ENCODE assay signal across 35 cellular contexts in the genomic region with DNA sequence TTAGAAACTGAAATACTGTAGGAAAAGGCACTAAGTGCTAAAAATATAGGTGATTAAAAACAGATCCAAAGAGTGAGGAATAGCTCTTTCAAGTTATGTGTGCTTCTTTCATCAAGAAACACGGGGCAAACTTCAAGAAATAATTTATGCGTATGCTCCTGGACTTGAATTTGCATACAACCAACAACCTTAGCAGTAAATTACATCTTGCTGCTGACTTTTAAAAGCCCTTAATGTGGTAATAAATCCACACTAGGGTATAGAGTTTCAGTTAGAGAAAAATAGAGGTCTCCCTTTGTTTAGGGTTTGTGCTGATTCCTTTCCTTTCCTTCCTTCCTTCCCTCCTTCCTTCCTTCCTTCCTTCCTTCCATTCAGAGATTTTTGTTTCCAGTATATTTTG.
"Had no signal": no experiment of that assay in that cellular context is flagged by ENCODE, and none has a peak within 500 bp of the region (broad histone marks: within the 10 kb centered on the region; RNA-seq: fewer than 3 reads in every experiment).

No MANE protein-coding gene starts in this region.

- H3K4me1 Mint-ChIP-seq: activated CD4-positive, alpha-beta memory T cell treated with anti-CD3 and anti-CD28 coated beads, Interleukin-2, amount 10 ng/mL, durations not matched to agents 7 days and 5 days; activated CD8-positive, alpha-beta memory T cell treated with anti-CD3 and anti-CD28 coated beads, Interleukin-2, amount 10 ng/mL, durations not matched to agents 7 days and 5 days; activated naive CD4-positive, alpha-beta T cell treated with anti-CD3 and anti-CD28 coated beads, Interleukin-2, amount 50 U/mL, for 24 hours; activated naive CD8-positive, alpha-beta T cell treated with anti-CD3 and anti-CD28 coated beads, Interleukin-2, amount 10 ng/mL, durations not matched to agents 7 days and 5 days; activated T-helper 17 cell treated with anti-CD3 and anti-CD28 coated beads, Interleukin-2, amount 50 U/mL, for 72 hours had no signal

- H3K36me3 Mint-ChIP-seq: activated CD8-positive, alpha-beta memory T cell treated with anti-CD3 and anti-CD28 coated beads, Interleukin-2, amount 10 ng/mL, durations not matched to agents 7 days and 5 days; activated naive CD4-positive, alpha-beta T cell treated with anti-CD3 and anti-CD28 coated beads, Interleukin-2, amount 50 U/mL, for 24 hours; activated naive CD8-positive, alpha-beta T cell treated with anti-CD3 and anti-CD28 coated beads, Interleukin-2, amount 10 ng/mL, durations not matched to agents 7 days and 5 days had no signal

- H2AFZ ChIP-seq: PC-9 had no signal

- H3K36me3 ChIP-seq: ascending aorta, MG63 had no signal

- H3K9me3 Mint-ChIP-seq: activated CD4-positive, alpha-beta memory T cell treated with anti-CD3 and anti-CD28 coated beads, Interleukin-2, amount 10 ng/mL, durations not matched to agents 7 days and 5 days; activated naive CD4-positive, alpha-beta T cell treated with anti-CD3 and anti-CD28 coated beads, Interleukin-2, amount 50 U/mL, for 24 hours; activated naive CD8-positive, alpha-beta T cell treated with anti-CD3 and anti-CD28 coated beads, Interleukin-2, amount 10 ng/mL, durations not matched to agents 7 days and 5 days had no signal

- H3K27me3 ChIP-seq: ascending aorta, MG63 had no signal

- H3K4me2 ChIP-seq: PC-9 had no signal

- H3K4me3 ChIP-seq: ascending aorta, coronary artery, MG63, PC-9 had no signal

- H3K9me3 ChIP-seq: ascending aorta, MG63 had no signal

- H3K27ac ChIP-seq: ascending aorta, coronary artery, PC-9, RWPE1, VCaP had no signal

- H3K27ac Mint-ChIP-seq: activated CD4-positive, alpha-beta memory T cell treated with anti-CD3 and anti-CD28 coated beads, Interleukin-2, amount 10 ng/mL, durations not matched to agents 7 days and 5 days; activated CD8-positive, alpha-beta memory T cell treated with anti-CD3 and anti-CD28 coated beads, Interleukin-2, amount 10 ng/mL, durations not matched to agents 7 days and 5 days; activated naive CD4-positive, alpha-beta T cell treated with anti-CD3 and anti-CD28 coated beads, Interleukin-2, amount 50 U/mL, for 24 hours; activated naive CD8-positive, alpha-beta T cell treated with anti-CD3 and anti-CD28 coated beads, Interleukin-2, amount 10 ng/mL, durations not matched to agents 7 days and 5 days; activated T-cell treated with anti-CD3 and anti-CD28 coated beads, Interleukin-2, amount 50 U/mL, for 72 hours; activated T-helper 17 cell treated with anti-CD3 and anti-CD28 coated beads, Interleukin-2, amount 50 U/mL, for 72 hours had no signal

- DNase-seq: activated CD4-positive, alpha-beta memory T cell treated with anti-CD3 and anti-CD28 coated beads, Interleukin-2, amount 10 ng/mL, durations not matched to agents 7 days and 5 days; activated CD4-positive, alpha-beta T cell treated with anti-CD3 and anti-CD28 coated beads for 1 hour; activated CD4-positive, alpha-beta T cell treated with anti-CD3 and anti-CD28 coated beads for 48 hours; activated CD4-positive, CD25-positive, alpha-beta regulatory T cell; activated CD8-positive, alpha-beta memory T cell treated with anti-CD3 and anti-CD28 coated beads for 24 hours; activated CD8-positive, alpha-beta memory T cell treated with anti-CD3 and anti-CD28 coated beads, Interleukin-2, amount 10 ng/mL, durations not matched to agents 7 days and 5 days; activated effector memory CD4-positive, alpha-beta T cell treated with anti-CD3 and anti-CD28 coated beads, Interleukin-2, amount 50 U/mL, for 16 hours; activated naive CD4-positive, alpha-beta T cell treated with Interleukin-2 at 50 U/mL for 16 hours; activated naive CD8-positive, alpha-beta T cell treated with anti-CD3 and anti-CD28 coated beads, Interleukin-2, amount 10 ng/mL, durations not matched to agents 7 days and 5 days; activated T-cell treated with anti-CD3 and anti-CD28 coated beads, Interleukin-2, amount 50 U/mL, for 1 hour; activated T-cell treated with anti-CD3 and anti-CD28 coated beads, Interleukin-2, amount 50 U/mL, for 72 hours; amygdala; MG63; NCI-H1092; NCI-H1436 treated with DMSO at 0.1 percent for 48 hours; NCI-H1694 treated with DMSO at 0.1 percent for 48 hours; NCI-H2029; NCI-H226; NCI-H446 treated with DMSO at 0.1 percent for 48 hours; NCI-H524; NCI-H748 treated with DMSO at 0.1 percent for 48 hours; NK-92 treated with Interleukin-12 subunit alpha and Interleukin-12 subunit beta, amount 100 ng/mL, for 24 hours; PC-9; SIG-M5; SW 1271; T-helper 1 cell; T-helper 2 cell; T-helper 9 cell had no signal

- H3K27me3 Mint-ChIP-seq: activated CD4-positive, alpha-beta memory T cell treated with anti-CD3 and anti-CD28 coated beads, Interleukin-2, amount 10 ng/mL, durations not matched to agents 7 days and 5 days; activated CD8-positive, alpha-beta memory T cell treated with anti-CD3 and anti-CD28 coated beads, Interleukin-2, amount 10 ng/mL, durations not matched to agents 7 days and 5 days; activated naive CD4-positive, alpha-beta T cell treated with anti-CD3 and anti-CD28 coated beads, Interleukin-2, amount 50 U/mL, for 24 hours; activated naive CD8-positive, alpha-beta T cell treated with anti-CD3 and anti-CD28 coated beads, Interleukin-2, amount 10 ng/mL, durations not matched to agents 7 days and 5 days; activated T-helper 17 cell treated with anti-CD3 and anti-CD28 coated beads, Interleukin-2, amount 50 U/mL, for 72 hours had no signal

- H3K4me1 ChIP-seq: ascending aorta had no signal

- H3K4me3 Mint-ChIP-seq: activated CD4-positive, alpha-beta memory T cell treated with anti-CD3 and anti-CD28 coated beads, Interleukin-2, amount 10 ng/mL, durations not matched to agents 7 days and 5 days; activated CD8-positive, alpha-beta memory T cell treated with anti-CD3 and anti-CD28 coated beads, Interleukin-2, amount 10 ng/mL, durations not matched to agents 7 days and 5 days; activated naive CD4-positive, alpha-beta T cell treated with anti-CD3 and anti-CD28 coated beads, Interleukin-2, amount 50 U/mL, for 24 hours; activated naive CD8-positive, alpha-beta T cell treated with anti-CD3 and anti-CD28 coated beads, Interleukin-2, amount 10 ng/mL, durations not matched to agents 7 days and 5 days; activated T-cell treated with anti-CD3 and anti-CD28 coated beads, Interleukin-2, amount 50 U/mL, for 72 hours; activated T-helper 17 cell treated with anti-CD3 and anti-CD28 coated beads, Interleukin-2, amount 50 U/mL, for 72 hours had no signal

- ATAC-seq: activated CD8-positive, alpha-beta memory T cell treated with anti-CD3 and anti-CD28 coated beads, Interleukin-2, amount 10 ng/mL, durations not matched to agents 7 days and 5 days; activated T-cell treated with anti-CD3 and anti-CD28 coated beads, Interleukin-2, amount 50 U/mL, for 72 hours; activated T-helper 17 cell treated with anti-CD3 and anti-CD28 coated beads, Interleukin-2, amount 50 U/mL, for 72 hours; Right ventricle myocardium inferior had no signal
